ENCODE assay signal across 13 cellular contexts in the genomic region with DNA sequence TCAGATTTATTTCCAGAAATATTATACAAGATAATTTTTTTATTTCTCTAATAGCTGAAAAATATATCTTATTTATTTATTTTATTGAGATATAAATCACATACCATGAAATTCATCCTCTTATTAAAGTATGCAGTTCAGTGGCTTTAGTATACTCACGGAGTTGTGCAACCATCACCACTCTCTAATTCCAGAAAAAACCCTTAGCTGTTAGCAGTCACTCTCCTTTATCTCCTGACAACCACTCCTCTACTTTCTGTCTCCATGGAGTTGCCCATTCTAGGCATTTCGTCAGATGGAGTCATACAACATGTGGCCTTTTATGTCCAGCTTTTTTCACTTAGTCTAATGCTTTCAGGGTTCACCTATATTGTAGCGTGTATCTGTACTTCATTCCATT.
DNase-seq lines count a peak whose midpoint lies in the region; ATAC-seq and TF ChIP-seq lines count a peak whose summit lies in the region.
"Had no signal": no experiment of that assay in that cellular context is flagged by ENCODE, and none has a peak within 500 bp of the region (broad histone marks: within the 10 kb centered on the region; RNA-seq: fewer than 3 reads in every experiment).

No MANE protein-coding gene starts in this region.

- TF ChIP-seq CTCF in AG10803 (conservative IDR thresholded peaks at IDR 0.05; ENCODE audit: low read length) (no peak), omental fat pad (IDR thresholded peaks at IDR 0.05) (no peak), GM10248 (IDR thresholded peaks at IDR 0.05; ENCODE audit: control extremely low read depth, extremely low read depth, low read depth, missing control alignments) (no peak)

- H3K4me3 ChIP-seq in AG10803 (ENCODE audit: low read length), result no peak overlapping the region

- POLR2A ChIA-PET in GM10248 (lab: Yijun Ruan, JAX), result no interaction called here

- peak; percentile 62 for ATAC-seq in omental fat pad (ENCODE audit: low FRiP score)

- CTCF ChIA-PET in GM10248 (lab: Yijun Ruan, JAX), result interaction anchor here (0.9 to 1.5 kb wide), 3 partner anchors 13 to 27 kb away, joined by 3 read pairs; no protein-coding TSS in a partner anchor

- DNase-seq in AG10803 (ENCODE audit: low read depth) (peak; percentile 74), NCI-H226 (peak; percentile 34), fibroblast of peridontal ligament (ENCODE audit: extremely low read depth) (peak; percentile 43), omental fat pad (ENCODE audit: low spot score) (no peak), NCI-H2171 treated with DMSO at 0.1 percent for 48 hours (lab: John Stamatoyannopoulos, UW) (no peak), GM10248 (ENCODE audit: extremely low spot score) (no peak), SHP77 (lab: John Stamatoyannopoulos, UW) (no peak)
- DNase-seq: COR-L47, KBM-7, NCI-H1436, NCI-H2029, NCI-H2171, NCI-H748 treated with DMSO at 0.1 percent for 48 hours had no signal

Comparison
In these comparisons a context has a peak if more than half of its experiments do, and no peak if none do; other contexts are left out.
1. DNase-seq: peak in AG10803 (single experiment), NCI-H226 (single experiment) and fibroblast of peridontal ligament (single experiment); none in omental fat pad (single experiment), NCI-H2171 treated with DMSO at 0.1 percent for 48 hours (single experiment), GM10248 (single experiment) and SHP77 (0 of 2).